Comparison of ENCODE assay signal across 9 cellular contexts in the genomic region with DNA sequence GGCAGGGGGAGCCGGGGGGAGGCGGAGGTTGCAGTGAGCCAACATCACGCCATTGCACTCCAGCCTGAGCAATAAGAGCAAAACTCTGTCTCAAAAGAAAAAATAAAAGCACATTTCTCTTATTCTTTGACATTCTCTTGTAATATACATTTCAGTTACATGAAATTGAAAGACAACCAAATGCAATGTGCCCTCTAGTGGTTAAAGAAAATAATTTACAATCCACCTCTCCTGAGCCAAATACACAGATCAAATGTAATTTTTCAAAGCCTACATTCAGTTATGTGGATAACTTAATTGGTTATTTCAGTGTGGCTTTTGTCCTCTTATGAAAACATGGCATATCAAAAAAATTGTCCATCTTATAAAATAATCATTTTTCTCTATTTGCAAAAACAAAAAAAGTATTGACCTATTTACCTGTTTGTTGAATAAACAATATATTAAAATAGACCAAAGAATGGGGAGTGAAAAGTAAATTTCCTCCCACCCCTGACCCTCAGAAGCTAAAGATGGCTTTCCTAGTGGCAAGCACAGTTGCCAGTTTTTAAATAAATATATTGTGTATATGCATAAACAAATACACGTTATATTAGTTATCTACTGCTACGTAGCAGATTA. TPM values are rescaled to one million over a fixed set of nuclear protein-coding genes. Genes with fewer than 3 reads are reported as not detected.
DNase-seq lines count a peak whose midpoint lies in the region; ATAC-seq, FAIRE-seq and TF ChIP-seq lines count a peak whose summit lies in the region.
"Had no signal": no experiment of that assay in that cellular context is flagged by ENCODE, and none has a peak within 500 bp of the region (broad histone marks: within the 10 kb centered on the region; RNA-seq: fewer than 3 reads in every experiment).

No MANE protein-coding gene starts in this region.

- no peak overlapping the region for H3K4me3 Mint-ChIP-seq in activated B cell treated with CpG ODN at 0.5 μM for 24 hours
- H3K4me3 Mint-ChIP-seq in activated naive CD8-positive, alpha-beta T cell treated with anti-CD3 and anti-CD28 coated beads for 36 hours, result no peak overlapping the region
- H3K4me3 Mint-ChIP-seq: central memory CD8-positive, alpha-beta T cell had no signal

- ATAC-seq in activated B cell treated with CpG ODN at 0.5 μM for 24 hours (ENCODE audit: low read depth), result peak; percentile 25
- ATAC-seq in right cardiac atrium, result peak in 1 of 2 donors; percentile 42

- no peak overlapping the region for H3K27ac Mint-ChIP-seq in activated B cell treated with CpG ODN at 0.5 μM for 24 hours
- H3K27ac Mint-ChIP-seq in activated naive CD8-positive, alpha-beta T cell treated with anti-CD3 and anti-CD28 coated beads for 36 hours, result no peak overlapping the region

- H3K36me3 Mint-ChIP-seq in activated B cell treated with CpG ODN at 0.5 μM for 24 hours (ENCODE audit: low read depth), result no peaks in the 10 kb centered on the region
- H3K36me3 Mint-ChIP-seq in activated naive CD8-positive, alpha-beta T cell treated with anti-CD3 and anti-CD28 coated beads for 36 hours, result no peaks in the 10 kb centered on the region

- CTCF ChIA-PET in AG04450 (lab: Charles Lee), result interaction anchor here (0.6 to 2.6 kb wide), 17 partner anchors 9 to 410 kb away, joined by 3 to 54 read pairs (median 3); no protein-coding TSS in a partner anchor
- CTCF ChIA-PET in activated B cell treated with CpG ODN at 0.5 μM for 24 hours (lab: Charles Lee), result interaction anchor here (0.6 to 1.2 kb wide), 5 partner anchors 10 to 166 kb away, joined by 3 to 4 read pairs (median 3); no protein-coding TSS in a partner anchor

- POLR2A ChIA-PET in AG04450 (lab: Yijun Ruan, JAX) (no interaction called here), activated B cell treated with CpG ODN at 0.5 μM for 24 hours (lab: Charles Lee) (no interaction called here)

- DNase-seq in AG04450 (ENCODE audit: low read depth, low spot score) (no peak), GM18507 (ENCODE audit: extremely low spot score, insufficient read length, low read depth) (no peak), NCI-H146 (lab: John Stamatoyannopoulos, UW) (peak; percentile 48), activated B cell treated with CpG ODN at 0.5 μM for 24 hours (no peak), right cardiac atrium (no peak), testis (no peak)
- DNase-seq in activated naive CD8-positive, alpha-beta T cell treated with anti-CD3 and anti-CD28 coated beads for 36 hours, result no peak
- DNase-seq in activated CD4-positive, alpha-beta T cell treated with anti-CD3 and anti-CD28 coated beads, Interleukin-2, amount 50 U/mL, for 1 hour, result no peak

- WGBS in right cardiac atrium, result 50% methylated on average over 5 of the region's 5 CpGs
- WGBS in testis, 2 donors, result 52 to 58% methylated on average over 5 of the region's 5 CpGs

- no peak for TF ChIP-seq POLR2A in testis (IDR thresholded peaks at IDR 0.05)

- no peaks in the 10 kb centered on the region for H3K9me3 ChIP-seq in AG04450 (ENCODE audit: control insufficient read depth, insufficient read depth, low read length)
- no peaks in the 10 kb centered on the region for H3K9me3 ChIP-seq in right cardiac atrium (ENCODE audit: control insufficient read depth, low read length)
- no peaks in the 10 kb centered on the region for H3K9me3 ChIP-seq in testis

- H3K4me3 ChIP-seq in AG04450 (ENCODE audit: low read depth, low read length) (no peak overlapping the region), right cardiac atrium (ENCODE audit: low read length) (no peak overlapping the region), testis (no peak overlapping the region)

- TF ChIP-seq CTCF in AG04450 (IDR thresholded peaks at IDR 0.05; ENCODE audit: low read depth, low read length) (peak; percentile 67), activated B cell treated with CpG ODN at 0.5 μM for 24 hours (IDR thresholded peaks at IDR 0.05) (peak; percentile 19), testis (IDR thresholded peaks at IDR 0.05) (peak; percentile 27 to 77 (median 54))

- intact Hi-C loops in activated B cell treated with CpG ODN at 0.5 μM for 24 hours (cut with micrococcal nuclease) (loop anchor here (1.0 to 5.0 kb wide), 4 partner anchors 159 to 860 kb away; a partner anchor contains a TSS), right cardiac atrium (cut with DNase I) (no loop called here), testis (cut with DNase I; ENCODE audit: low total_unique reads) (no loop called here)

- no peaks in the 10 kb centered on the region for H3K4me1 Mint-ChIP-seq in activated B cell treated with CpG ODN at 0.5 μM for 24 hours
- H3K4me1 Mint-ChIP-seq in activated naive CD8-positive, alpha-beta T cell treated with anti-CD3 and anti-CD28 coated beads for 36 hours, result no peaks in the 10 kb centered on the region
- H3K4me1 Mint-ChIP-seq: central memory CD8-positive, alpha-beta T cell had no signal

- no peaks in the 10 kb centered on the region for H3K9me3 Mint-ChIP-seq in activated B cell treated with CpG ODN at 0.5 μM for 24 hours
- no peaks in the 10 kb centered on the region for H3K9me3 Mint-ChIP-seq in activated naive CD8-positive, alpha-beta T cell treated with anti-CD3 and anti-CD28 coated beads for 36 hours
- H3K9me3 Mint-ChIP-seq: central memory CD8-positive, alpha-beta T cell had no signal

- H3K36me3 ChIP-seq in testis (ENCODE audit: low read depth, missing control alignments), result no peaks in the 10 kb centered on the region

- H3K4me1 ChIP-seq in right cardiac atrium (ENCODE audit: control insufficient read depth, insufficient read depth, low read length), result no peaks in the 10 kb centered on the region
- H3K4me1 ChIP-seq in testis, result no peaks in the 10 kb centered on the region

- peak; percentile 73 for FAIRE-seq in GM18507 (lab: Jason Lieb, UNC)

- H3K27ac ChIP-seq in AG04450 (ENCODE audit: low read depth, low read length), result no peak overlapping the region
- H3K27ac ChIP-seq in right cardiac atrium (ENCODE audit: low read length), result peak overlapping the region; percentile 76
- no peak overlapping the region for H3K27ac ChIP-seq in testis

- no peaks in the 10 kb centered on the region for H3K27me3 ChIP-seq in AG04450 (ENCODE audit: control insufficient read depth, insufficient read depth, low read length)
- H3K27me3 ChIP-seq in right cardiac atrium (ENCODE audit: control insufficient read depth, insufficient read depth), result no peaks in the 10 kb centered on the region
- H3K27me3 ChIP-seq in testis, result no peaks in the 10 kb centered on the region

- no peaks in the 10 kb centered on the region for H3K27me3 Mint-ChIP-seq in activated B cell treated with CpG ODN at 0.5 μM for 24 hours
- peaks cover 15% of the 10 kb centered on the region for H3K27me3 Mint-ChIP-seq in activated naive CD8-positive, alpha-beta T cell treated with anti-CD3 and anti-CD28 coated beads for 36 hours

RNA-seq across cellular contexts. Expression of a gene that starts 14.2 kb away (rescaled TPM):
- 51.3 and 71.9 TPM in 2 replicates for polyA plus RNA-seq in AG04450 (2011; rRNA removed)
- 58.6 and 74.1 TPM in 2 replicates for polyA minus RNA-seq in AG04450 (2011; rRNA and poly(A)+ RNA removed)
- 117 and 131 TPM in 2 replicates for total RNA-seq in activated B cell treated with CpG ODN at 0.5 μM for 24 hours
- 10 to 100 TPM; 44.3 to 56.6 (median 51.0) TPM for total RNA-seq in right cardiac atrium
- 22.8 TPM for polyA plus RNA-seq in right cardiac atrium
- total RNA-seq in testis, result 100 to 1,000 TPM; 110 to 112 TPM
- polyA plus RNA-seq in testis (ENCODE audit: insufficient read depth, low read depth, low replicate concordance), result 38.1 TPM
- total RNA-seq in activated naive CD8-positive, alpha-beta T cell treated with anti-CD3 and anti-CD28 coated beads for 36 hours, result 100 to 1,000 TPM; 201 to 209 TPM

RNA-seq across cellular contexts. Expression of a gene that starts 23.7 kb away (rescaled TPM):
- polyA plus RNA-seq in AG04450 (2011; rRNA removed), result not detected in 2 replicates
- not detected in 2 replicates for polyA minus RNA-seq in AG04450 (2011; rRNA and poly(A)+ RNA removed)
- not detected in 2 replicates for total RNA-seq in activated B cell treated with CpG ODN at 0.5 μM for 24 hours
- 10 to 100 TPM in 2 of 4 donors, 1 to 10 TPM in 2; 8.2 to 12.5 (median 10.0) TPM for total RNA-seq in right cardiac atrium
- polyA plus RNA-seq in right cardiac atrium, result 4.7 TPM
- 10 to 100 TPM; 16.8 to 35.3 TPM for total RNA-seq in testis
- 20.7 TPM for polyA plus RNA-seq in testis (ENCODE audit: insufficient read depth, low read depth, low replicate concordance)
- not detected for total RNA-seq in activated naive CD8-positive, alpha-beta T cell treated with anti-CD3 and anti-CD28 coated beads for 36 hours
